Comparison of ENCODE assay signal across 24 cellular contexts in genomic region chr9:120775859-120776258, GRCh38. TPM values are rescaled to one million over a fixed set of nuclear protein-coding genes. Genes with fewer than 3 reads are reported as not detected.
DNase-seq lines count a peak whose midpoint lies in the region; ATAC-seq, FAIRE-seq and TF ChIP-seq lines count a peak whose summit lies in the region.
"Had no signal": no experiment of that assay in that cellular context is flagged by ENCODE, and none has a peak within 500 bp of the region (broad histone marks: within the 10 kb centered on the region; RNA-seq: fewer than 3 reads in every experiment).

No MANE protein-coding gene starts in this region.

- H3K9me3 Mint-ChIP-seq in stimulated activated naive CD8-positive, alpha-beta T cell treated with anti-CD3 and anti-CD28 coated beads, Interleukin-15, amount 100 ng/mL, for 72 hours: no peaks in the 10 kb centered on the region
- H3K9me3 Mint-ChIP-seq in H9: no peaks in the 10 kb centered on the region
- H3K9me3 Mint-ChIP-seq: CD8-positive, alpha-beta T cell had no signal

- 17% methylated on average over 5 of the region's 5 CpGs for WGBS in mammary epithelial cell (ENCODE audit: low coverage, missing lambda C conversion rate)
- WGBS in H9 (ENCODE audit: extremely low coverage, insufficient read length, low lambda C conversion rate): no CpG with 5 or more reads among the region's 5 CpGs

- peak overlapping the region; percentile 41 for H3K27ac ChIP-seq in mammary epithelial cell (ENCODE audit: insufficient read depth, low read depth, low read length)
- peak overlapping the region; percentile 62 for H3K27ac ChIP-seq in keratinocyte (ENCODE audit: control insufficient read depth, insufficient read depth, low read length)
- H3K27ac ChIP-seq in H9 (ENCODE audit: insufficient read length, low read depth, low read length): no peak overlapping the region
- H3K27ac ChIP-seq: A549, GM23248, HL-60 had no signal

- H3K36me3 ChIP-seq in mammary epithelial cell (ENCODE audit: insufficient read depth, low read length): peaks cover 12% of the 10 kb centered on the region
- H3K36me3 ChIP-seq in keratinocyte (ENCODE audit: control insufficient read depth in 2 of 2, extremely low read depth in 1 of 2, insufficient read depth in 2 of 2, low read length in 2 of 2): peaks cover 8 to 32% of the 10 kb centered on the region in 2 experiments

- no peak overlapping the region for H3K56ac ChIP-seq in H9 (ENCODE audit: insufficient read length, low read depth, low read length)

- no peak overlapping the region for H2BK120ac ChIP-seq in H9 (ENCODE audit: low read depth, low read length, poor library complexity, severe bottlenecking)

- H3K79me1 ChIP-seq in H9 (ENCODE audit: insufficient read depth, low read depth, low read length, poor library complexity, severe bottlenecking): no peaks in the 10 kb centered on the region

- no peak overlapping the region for H4K5ac ChIP-seq in H9 (ENCODE audit: insufficient read length, low read depth, low read length)

- H3K18ac ChIP-seq in H9 (ENCODE audit: insufficient read length, low read depth, low read length): no peak overlapping the region

- FAIRE-seq in keratinocyte (lab: Jason Lieb, UNC) (peak; percentile 92), frontal cortex (lab: Jason Lieb, UNC) (no peak)
- FAIRE-seq: A549, GM12892, GM18507, HTR-8/SVneo had no signal

- H4K20me1 ChIP-seq in mammary epithelial cell (ENCODE audit: insufficient read depth, low read length) (no peaks in the 10 kb centered on the region), keratinocyte (ENCODE audit: control insufficient read depth, extremely low read depth, insufficient read depth, low read length) (no peaks in the 10 kb centered on the region), H9 (ENCODE audit: control insufficient read depth, insufficient read depth, insufficient read length) (no peaks in the 10 kb centered on the region)

- H3K4me3 Mint-ChIP-seq in stimulated activated naive CD8-positive, alpha-beta T cell treated with anti-CD3 and anti-CD28 coated beads, Interleukin-15, amount 100 ng/mL, for 72 hours: no peak overlapping the region
- no peak overlapping the region for H3K4me3 Mint-ChIP-seq in H9
- H3K4me3 Mint-ChIP-seq: CD8-positive, alpha-beta T cell had no signal

- peaks cover 5% of the 10 kb centered on the region for H3K4me1 Mint-ChIP-seq in stimulated activated naive CD8-positive, alpha-beta T cell treated with anti-CD3 and anti-CD28 coated beads, Interleukin-15, amount 100 ng/mL, for 72 hours
- no peaks in the 10 kb centered on the region for H3K4me1 Mint-ChIP-seq in H9

- H3K4me2 ChIP-seq in mammary epithelial cell (ENCODE audit: insufficient read depth, low read depth, low read length) (peak overlapping the region; percentile 40), keratinocyte (ENCODE audit: control insufficient read depth, extremely low read depth, insufficient read depth, low read depth, low read length) (peak overlapping the region; percentile 42), H9 (ENCODE audit: insufficient read depth, insufficient read length, low read length) (no peak overlapping the region)
- H3K4me2 ChIP-seq: A549 had no signal

- no TSS peak for BruUV-seq in mammary epithelial cell (replicated peaks; lab: Mats Ljungman, UMichigan)

- H3K9me3 ChIP-seq in mammary epithelial cell (replicated peaks; ENCODE audit: insufficient read depth, low read length) (no peaks in the 10 kb centered on the region), keratinocyte (ENCODE audit: control insufficient read depth, low read depth, low read length) (no peaks in the 10 kb centered on the region), H9 (ENCODE audit: control insufficient read depth, low read depth, low read length) (no peaks in the 10 kb centered on the region)
- H3K9me3 ChIP-seq: A549, MG63 had no signal

- H2BK15ac ChIP-seq in H9 (ENCODE audit: low read depth, low read length): no peak overlapping the region

- H4K91ac ChIP-seq in H9 (ENCODE audit: insufficient read length, low read depth, low read length): no peak overlapping the region

- CTCF ChIA-PET in mammary epithelial cell (lab: Charles Lee; ENCODE audit: low non-redundant PET): no interaction called here

- dilution Hi-C loops in mammary epithelial cell (cut with HindIII; ENCODE audit: low sequenced_read_pairs) (no loop called here), keratinocyte (cut with MboI; ENCODE audit: extremely low pct_ligation_motif_present, low sequenced_read_pairs) (no loop called here)

- H3K4ac ChIP-seq in H9 (ENCODE audit: low read depth, low read length): no peak overlapping the region

- H4K8ac ChIP-seq in H9 (replicated peaks; ENCODE audit: insufficient read length, low read depth, low read length): no peak overlapping the region

- peaks cover 27 to 65% (median 55%) of the 10 kb centered on the region in 3 experiments; a peak in 6 of 7 replicates for H3K36me3 Mint-ChIP-seq in H9 (ENCODE audit: insufficient read depth in 1 of 3, low read depth in 3 of 3)

- peak overlapping the region; percentile 1 to 27 for H3K27ac Mint-ChIP-seq in stimulated activated naive CD8-positive, alpha-beta T cell treated with anti-CD3 and anti-CD28 coated beads, Interleukin-15, amount 100 ng/mL, for 72 hours
- H3K27ac Mint-ChIP-seq in H9: peak overlapping the region in 1 of 3 experiments; percentile 63; a peak in 2 of 7 replicates
- H3K27ac Mint-ChIP-seq: CD8-positive, alpha-beta T cell had no signal

- no peak overlapping the region for H2BK20ac ChIP-seq in H9 (ENCODE audit: low read depth, low read length, poor library complexity, severe bottlenecking)

- intact Hi-C loops in mammary epithelial cell (cut with micrococcal nuclease): loop anchor here (1.0 to 5.0 kb wide), 3 partner anchors 17 to 91 kb away; partner anchors contain the start of genes FBXW2 and PSMD5

- H3K4me3 ChIP-seq in mammary epithelial cell (replicated peaks in 1 of 3; ENCODE audit: insufficient read depth in 1 of 3, low read depth in 2 of 3, low read length in 3 of 3): no peak overlapping the region
- no peak overlapping the region for H3K4me3 ChIP-seq in keratinocyte (ENCODE audit: control insufficient read depth in 2 of 3, extremely low read depth in 1 of 3, insufficient read depth in 2 of 3, low read depth in 1 of 3, low read length in 3 of 3)
- H3K4me3 ChIP-seq: A549, GM23248, MG63 had no signal

- no peak overlapping the region for H3K14ac ChIP-seq in H9 (ENCODE audit: insufficient read depth, low read length)

- H3K9me1 ChIP-seq in keratinocyte (ENCODE audit: control insufficient read depth, extremely low read depth, insufficient read depth, low read length): no peaks in the 10 kb centered on the region

- no peak for DNase-seq in stimulated activated naive CD8-positive, alpha-beta T cell treated with anti-CD3 and anti-CD28 coated beads, Interleukin-15, amount 100 ng/mL, for 72 hours
- DNase-seq in stimulated activated naive CD8-positive, alpha-beta T cell treated with anti-CD3 and anti-CD28 coated beads, Interleukin-15, Interleukin-2, amounts not matched to agents 100 U/mL and 50 U/mL, for 24 hours: no peak
- peak; percentile 92 for DNase-seq in mammary epithelial cell
- DNase-seq in keratinocyte (ENCODE audit: low read depth, low spot score): peak; percentile 98
- DNase-seq in NCI-H1694 (lab: John Stamatoyannopoulos, UW): no peak
- no peak for DNase-seq in frontal cortex (ENCODE audit: low spot score in 2 of 2)
- no peak for DNase-seq in H9
- DNase-seq: CD8-positive, alpha-beta T cell; GM23248; IMR-90; Karpas-422; MG63; NCI-H1092 treated with DMSO at 0.1 percent for 48 hours; NCI-H146; NCI-H2081 treated with DMSO at 0.1 percent for 48 hours; NCI-H748 treated with DMSO at 0.1 percent for 48 hours; NK-92 treated with Interleukin-12 subunit alpha and Interleukin-12 subunit beta, amount 100 ng/mL, for 24 hours; SIG-M5 had no signal

- H3K23me2 ChIP-seq in H9 (ENCODE audit: insufficient read length, low read depth, low read length, poor library complexity, severe bottlenecking): no peaks in the 10 kb centered on the region

- peaks cover 26% of the 10 kb centered on the region for H3K4me1 ChIP-seq in mammary epithelial cell (ENCODE audit: insufficient read depth, low read length)
- peaks cover 33% of the 10 kb centered on the region for H3K4me1 ChIP-seq in keratinocyte (ENCODE audit: control insufficient read depth, extremely low read depth, insufficient read depth, low read length)
- no peaks in the 10 kb centered on the region for H3K4me1 ChIP-seq in H9 (ENCODE audit: insufficient read depth, low read length)

- H3K79me2 ChIP-seq in mammary epithelial cell (ENCODE audit: insufficient read depth, low read length) (peaks cover 38% of the 10 kb centered on the region), keratinocyte (ENCODE audit: control insufficient read depth, insufficient read depth, low read length) (peaks cover 22% of the 10 kb centered on the region), H9 (ENCODE audit: insufficient read depth, low read length) (no peaks in the 10 kb centered on the region)

- no peaks in the 10 kb centered on the region for H3K27me3 Mint-ChIP-seq in stimulated activated naive CD8-positive, alpha-beta T cell treated with anti-CD3 and anti-CD28 coated beads, Interleukin-15, amount 100 ng/mL, for 72 hours
- no peaks in the 10 kb centered on the region for H3K27me3 Mint-ChIP-seq in H9 (ENCODE audit: low read depth)

- in situ Hi-C loops in mammary epithelial cell (cut with MboI; ENCODE audit: low sequenced_read_pairs in 2 of 2): no loop called here

- no peak overlapping the region for H3T11ph ChIP-seq in H9 (ENCODE audit: low read length)

- H3K9ac ChIP-seq in mammary epithelial cell (ENCODE audit: insufficient read depth, low read length): no peak overlapping the region
- no peak overlapping the region for H3K9ac ChIP-seq in keratinocyte (ENCODE audit: control insufficient read depth, extremely low read depth, insufficient read depth, low read length)
- no peak overlapping the region for H3K9ac ChIP-seq in H9 (ENCODE audit: extremely low read depth, insufficient read length, low read length)
- H3K9ac ChIP-seq: GM23248 had no signal

- H2AFZ ChIP-seq in mammary epithelial cell (ENCODE audit: low read depth, low read length) (no peak overlapping the region), keratinocyte (ENCODE audit: control insufficient read depth, low read length) (no peak overlapping the region), H9 (ENCODE audit: low read length) (no peak overlapping the region)
- H2AFZ ChIP-seq: GM23248 had no signal

- H3K27me3 ChIP-seq in mammary epithelial cell (ENCODE audit: insufficient read depth, low read length): no peaks in the 10 kb centered on the region
- H3K27me3 ChIP-seq in keratinocyte (ENCODE audit: control insufficient read depth, extremely low read depth, insufficient read depth, low read length): no peaks in the 10 kb centered on the region
- no peaks in the 10 kb centered on the region for H3K27me3 ChIP-seq in H9 (ENCODE audit: insufficient read depth, low read length)
- H3K27me3 ChIP-seq: MG63 had no signal

- no peak overlapping the region for H2AK5ac ChIP-seq in H9 (ENCODE audit: insufficient read length, low read length)

- no peak for ATAC-seq in stimulated activated naive CD8-positive, alpha-beta T cell treated with anti-CD3 and anti-CD28 coated beads, Interleukin-15, amount 100 ng/mL, for 72 hours
- ATAC-seq in stimulated activated naive CD8-positive, alpha-beta T cell treated with anti-CD3 and anti-CD28 coated beads, Interleukin-15, Interleukin-2, amounts not matched to agents 100 U/mL and 50 U/mL, for 24 hours: no peak
- ATAC-seq: A549; CD8-positive, alpha-beta T cell; HCT116 had no signal

- H2BK5ac ChIP-seq in H9 (ENCODE audit: insufficient read length, low read length): no peak overlapping the region

- H2BK12ac ChIP-seq in H9 (ENCODE audit: insufficient read length, low read depth, low read length): no peak overlapping the region

- TF ChIP-seq CTCF in mammary epithelial cell (conservative IDR thresholded peaks at IDR 0.05 in 1 of 2, IDR thresholded peaks at IDR 0.05 in 1 of 2; ENCODE audit: extremely low read depth in 1 of 2, insufficient read depth in 1 of 2, low read depth in 1 of 2, low read length in 2 of 2): no peak
- no peak for TF ChIP-seq CTCF in keratinocyte (optimal IDR thresholded peaks at IDR 0.05 in 1 of 3, IDR thresholded peaks at IDR 0.05 in 1 of 3, conservative IDR thresholded peaks at IDR 0.05 in 1 of 3; ENCODE audit: extremely low read depth in 1 of 3, insufficient read depth in 2 of 3, low read length in 3 of 3)
- TF ChIP-seq CTCF in H9 (conservative IDR thresholded peaks at IDR 0.05): no peak

- H3K23ac ChIP-seq in H9 (ENCODE audit: insufficient read length, low read depth, low read length): no peak overlapping the region

RNA-seq across cellular contexts. Expression of gene FBXW2, which starts 17.4 kb away (rescaled TPM):
- total RNA-seq in mammary epithelial cell: 10 to 100 TPM; 39.3 to 70.1 TPM
- polyA plus RNA-seq in mammary epithelial cell: 38.5 TPM
- 80.3 TPM for polyA minus RNA-seq in mammary epithelial cell
- 45.0 to 68.3 TPM (median 59.9 TPM) in 3 replicates for polyA plus RNA-seq in keratinocyte
- 23.5 TPM for polyA plus RNA-seq in keratinocyte (2011; ENCODE audit: low read depth)
- 44.1 and 58.3 TPM in 2 replicates for polyA plus RNA-seq in keratinocyte (2011; cell fraction: cytosol; rRNA removed)
- polyA plus RNA-seq in keratinocyte (2011; cell fraction: nucleus; rRNA removed): 52.7 and 57.8 TPM in 2 replicates
- polyA plus RNA-seq in keratinocyte (2012; ENCODE audit: low replicate concordance): 24.2 and 41.3 TPM in 2 replicates
- 49.1 to 88.5 TPM (median 56.9 TPM) in 3 replicates for polyA minus RNA-seq in keratinocyte
- 30.7 TPM for polyA minus RNA-seq in keratinocyte (2011; cell fraction: cytosol; rRNA and poly(A)+ RNA removed)
- 22.1 and 42.6 TPM in 2 replicates for polyA minus RNA-seq in keratinocyte (2011; cell fraction: nucleus; rRNA and poly(A)+ RNA removed)
- total RNA-seq in frontal cortex: 39.9 TPM
- total RNA-seq in H9 (2021): 60.9 and 62.1 TPM in 2 replicates

Comparison
In these comparisons a context has a peak if more than half of its experiments do, and no peak if none do; other contexts are left out.
1. DNase-seq: peak in mammary epithelial cell (single experiment) and keratinocyte (single experiment); none in stimulated activated naive CD8-positive, alpha-beta T cell treated with anti-CD3 and anti-CD28 coated beads, Interleukin-15, amount 100 ng/mL, for 72 hours (0 of 2), stimulated activated naive CD8-positive, alpha-beta T cell treated with anti-CD3 and anti-CD28 coated beads, Interleukin-15, Interleukin-2, amounts not matched to agents 100 U/mL and 50 U/mL, for 24 hours (single experiment), NCI-H1694 (single experiment), frontal cortex (0 of 2) and H9 (single experiment).